Comparison of ENCODE assay signal across 10 cellular contexts in genomic region chr17:47066095-47066494, GRCh38.
A peak's percentile ranks its signal among the peaks of the same experiment; 100 is the strongest.
DNase-seq lines count a peak whose midpoint lies in the region; FAIRE-seq and TF ChIP-seq lines count a peak whose summit lies in the region.
"Had no signal": no experiment of that assay in that cellular context is flagged by ENCODE, and none has a peak within 500 bp of the region (broad histone marks: within the 10 kb centered on the region; RNA-seq: fewer than 3 reads in every experiment).

No MANE protein-coding gene starts in this region.

- no peaks in the 10 kb centered on the region for H3K36me3 ChIP-seq in GM23248 (ENCODE audit: low read depth)
- H3K36me3 ChIP-seq in iPS-20b (ENCODE audit: insufficient read depth, low read depth, low read length), result no peaks in the 10 kb centered on the region
- no peaks in the 10 kb centered on the region for H3K36me3 ChIP-seq in prostate gland
- H3K36me3 ChIP-seq: sigmoid colon had no signal

- H3K27me3 ChIP-seq in GM23248 (replicated peaks; ENCODE audit: insufficient read depth) (no peaks in the 10 kb centered on the region), iPS-20b (ENCODE audit: insufficient read depth, low read length) (no peaks in the 10 kb centered on the region), prostate gland (replicated peaks; ENCODE audit: insufficient read depth) (no peaks in the 10 kb centered on the region)
- H3K27me3 ChIP-seq: sigmoid colon had no signal

- 48 to 57% methylated on average over 6 of the region's 6 CpGs for WGBS in GM23248 (ENCODE audit: low coverage in 1 of 2, low lambda C conversion rate in 2 of 2, missing lambda C conversion rate in 2 of 2), 2 experiments
- WGBS in prostate gland, result 67% methylated on average over 6 of the region's 6 CpGs

- H3K4me3 ChIP-seq in GM23248 (peak overlapping the region; percentile 99; the same call in 1 of the 2 replicates), iPS-20b (ENCODE audit: low read length) (peak overlapping the region; percentile 26; the same call in 1 of the 2 replicates), prostate gland (no peak overlapping the region)

- no peaks in the 10 kb centered on the region for H3K9me3 ChIP-seq in GM23248 (ENCODE audit: low read depth)
- H3K9me3 ChIP-seq in iPS-20b (ENCODE audit: insufficient read depth, low read depth, low read length), result peaks cover 11% of the 10 kb centered on the region
- no peaks in the 10 kb centered on the region for H3K9me3 ChIP-seq in prostate gland
- H3K9me3 ChIP-seq: sigmoid colon had no signal

- no peaks in the 10 kb centered on the region for H3K9me3 Mint-ChIP-seq in activated T-helper 2 cell treated with anti-CD3 and anti-CD28 coated beads, Interferon-gamma antibody, Interleukin-2, Interleukin-4, amounts not matched to agents 10 μg/mL and 5 μg/mL and 100 μg/mL, durations not matched to agents 14 hours and 24 hours and 36 hours

- H3K27me3 Mint-ChIP-seq in activated T-helper 2 cell treated with anti-CD3 and anti-CD28 coated beads, Interferon-gamma antibody, Interleukin-2, Interleukin-4, amounts not matched to agents 10 μg/mL and 5 μg/mL and 100 μg/mL, durations not matched to agents 14 hours and 24 hours and 36 hours (ENCODE audit: low read depth), result no peaks in the 10 kb centered on the region

- H3K27ac Mint-ChIP-seq in activated T-helper 2 cell treated with anti-CD3 and anti-CD28 coated beads, Interferon-gamma antibody, Interleukin-2, Interleukin-4, amounts not matched to agents 10 μg/mL and 5 μg/mL and 100 μg/mL, durations not matched to agents 14 hours and 24 hours and 36 hours, result peak overlapping the region; percentile 95

- no peaks in the 10 kb centered on the region for H3F3A ChIP-seq in GM23248 (ENCODE audit: insufficient read depth)

- TF ChIP-seq CTCF in 22Rv1 (IDR thresholded peaks at IDR 0.05) (no peak), prostate gland (IDR thresholded peaks at IDR 0.05) (no peak)

- intact Hi-C loops in activated T-helper 2 cell treated with anti-CD3 and anti-CD28 coated beads, Interferon-gamma antibody, Interleukin-2, Interleukin-4, amounts not matched to agents 10 μg/mL and 5 μg/mL and 100 μg/mL, durations not matched to agents 14 hours and 24 hours and 36 hours (cut with micrococcal nuclease), result no loop called here
- intact Hi-C loops in prostate gland (cut with DNase I), result no loop called here

- H3K4me3 Mint-ChIP-seq in activated T-helper 2 cell treated with anti-CD3 and anti-CD28 coated beads, Interferon-gamma antibody, Interleukin-2, Interleukin-4, amounts not matched to agents 10 μg/mL and 5 μg/mL and 100 μg/mL, durations not matched to agents 14 hours and 24 hours and 36 hours (ENCODE audit: low read depth), result peak overlapping the region; percentile 97

- H3K9me2 ChIP-seq in GM23248 (ENCODE audit: insufficient read depth), result no peaks in the 10 kb centered on the region

- peaks cover 27% of the 10 kb centered on the region for H3K79me2 ChIP-seq in GM23248 (ENCODE audit: insufficient read depth)

- TF ChIP-seq POLR2A in prostate gland (IDR thresholded peaks at IDR 0.05) (no peak), H54 (IDR thresholded peaks at IDR 0.05; ENCODE audit: low read depth, low read length) (no peak)

- H3K27ac ChIP-seq in 22Rv1, result peak overlapping the region; percentile 64; the same call in 1 of the 2 replicates
- H3K27ac ChIP-seq in GM23248, result no peak overlapping the region
- H3K27ac ChIP-seq in iPS-20b (ENCODE audit: low read length), result no peak overlapping the region
- no peak overlapping the region for H3K27ac ChIP-seq in prostate gland
- H3K27ac ChIP-seq in substantia nigra (ENCODE audit: low read depth, low read length, poor library complexity, severe bottlenecking), result no peak overlapping the region

- in situ Hi-C loops in GM23248 (cut with MboI), result loop anchor here (10.0 kb wide), 1 partner anchor 61 kb away; no protein-coding TSS in a partner anchor

- DNase-seq in GM23248, result no peak
- no peak for DNase-seq in activated T-helper 2 cell treated with anti-CD3 and anti-CD28 coated beads, Interferon-gamma antibody, Interleukin-2, Interleukin-4, amounts not matched to agents 10 μg/mL and 5 μg/mL and 100 μg/mL, durations not matched to agents 14 hours and 24 hours and 36 hours (ENCODE audit: low spot score)
- no peak for DNase-seq in prostate gland (ENCODE audit: low spot score)
- DNase-seq in H54 (ENCODE audit: insufficient read length, low spot score), result no peak
- no peak for DNase-seq in substantia nigra (lab: John Stamatoyannopoulos, UW)
- DNase-seq in medulla oblongata (ENCODE audit: extremely low spot score), result no peak
- DNase-seq: sigmoid colon had no signal

- peaks cover 25% of the 10 kb centered on the region for H3K4me1 Mint-ChIP-seq in activated T-helper 2 cell treated with anti-CD3 and anti-CD28 coated beads, Interferon-gamma antibody, Interleukin-2, Interleukin-4, amounts not matched to agents 10 μg/mL and 5 μg/mL and 100 μg/mL, durations not matched to agents 14 hours and 24 hours and 36 hours (ENCODE audit: low read depth)

- H3K36me3 Mint-ChIP-seq in activated T-helper 2 cell treated with anti-CD3 and anti-CD28 coated beads, Interferon-gamma antibody, Interleukin-2, Interleukin-4, amounts not matched to agents 10 μg/mL and 5 μg/mL and 100 μg/mL, durations not matched to agents 14 hours and 24 hours and 36 hours (ENCODE audit: low read depth), result peaks cover 28% of the 10 kb centered on the region

- no peak overlapping the region for H3K9ac ChIP-seq in GM23248
- peak overlapping the region; percentile 49; the same call in 1 of the 2 replicates for H3K9ac ChIP-seq in iPS-20b (ENCODE audit: low read depth, low read length)

- no peaks in the 10 kb centered on the region for H4K20me1 ChIP-seq in GM23248 (ENCODE audit: insufficient read depth)

- FAIRE-seq in H54 (lab: Jason Lieb, UNC), result no peak
- FAIRE-seq: GM12892 had no signal

- peak overlapping the region; percentile 88 for H3K4me2 ChIP-seq in GM23248 (ENCODE audit: unreplicated experiment)

- H3K4me1 ChIP-seq in GM23248 (ENCODE audit: insufficient read depth), result peaks cover 14% of the 10 kb centered on the region
- H3K4me1 ChIP-seq in iPS-20b (ENCODE audit: insufficient read depth, low read length), result peaks cover 12% of the 10 kb centered on the region; the same call in 1 of the 2 replicates
- H3K4me1 ChIP-seq in prostate gland (replicated peaks), result no peaks in the 10 kb centered on the region

- no peak overlapping the region for H2AFZ ChIP-seq in GM23248

Comparison
In these comparisons a context has a peak if more than half of its experiments do, and no peak if none do; other contexts are left out.
1. H3K4me3 ChIP-seq: peak in GM23248 (single experiment) and iPS-20b (single experiment); none in prostate gland (0 of 2).